ENCODE assay signal across 22 cellular contexts in genomic region chr5:144093400-144093799, GRCh38.
"Had no signal": no experiment of that assay in that cellular context is flagged by ENCODE, and none has a peak within 500 bp of the region (broad histone marks: within the 10 kb centered on the region; RNA-seq: fewer than 3 reads in every experiment).

No MANE protein-coding gene starts in this region.

- FAIRE-seq: RCC 7860 had no signal

- H3K36me3 ChIP-seq: SJSA1 had no signal

- H3K27ac ChIP-seq: SJSA1, SK-N-MC had no signal

- DNase-seq: IMR-90, Karpas-422, MM.1S, NCI-H1092 treated with DMSO at 0.1 percent for 48 hours, NCI-H1436, NCI-H187, NCI-H2029, NCI-H2081 treated with DMSO at 0.1 percent for 48 hours, NCI-H2171, NCI-H226, NCI-H446, NCI-H510A, NCI-H524 treated with DMSO at 0.1 percent for 48 hours, NCI-H69, NCI-H774, Right ventricle myocardium superior, RPMI8226, SIG-M5, SW 1271 had no signal

- H3K27me3 ChIP-seq: SJSA1 had no signal

- H3K9me3 ChIP-seq: SJSA1 had no signal

- H3K4me3 ChIP-seq: SJSA1, SK-N-MC had no signal
